15 cellular contexts compared by ENCODE assay signal in the genomic region with DNA sequence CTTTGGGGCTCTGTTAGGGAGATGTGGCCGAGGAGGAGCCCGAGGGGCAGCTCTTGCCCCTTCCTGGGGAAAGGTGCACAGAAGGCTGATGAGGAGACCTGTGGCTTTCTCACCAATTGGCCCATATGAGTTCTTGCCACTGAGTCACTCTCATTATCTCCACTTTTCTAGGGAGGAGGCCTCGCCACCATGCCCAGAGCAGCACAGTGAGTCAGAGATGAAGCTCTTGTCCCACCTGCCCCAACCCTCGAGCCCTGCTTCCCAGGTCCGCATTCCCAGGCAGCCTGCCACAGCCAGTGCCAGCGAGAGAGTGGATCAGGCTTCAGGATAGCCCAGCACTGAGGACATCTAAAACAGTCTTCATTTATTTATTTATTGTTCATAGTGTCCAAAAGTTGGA. TPM values are rescaled to one million over a fixed set of nuclear protein-coding genes. Genes with fewer than 3 reads are reported as not detected.
DNase-seq lines count a peak whose midpoint lies in the region; ATAC-seq, FAIRE-seq and TF ChIP-seq lines count a peak whose summit lies in the region.
"Had no signal": no experiment of that assay in that cellular context is flagged by ENCODE, and none has a peak within 500 bp of the region (broad histone marks: within the 10 kb centered on the region; RNA-seq: fewer than 3 reads in every experiment).

No MANE protein-coding gene starts in this region.

- H3K4me1 ChIP-seq in osteoblast (ENCODE audit: insufficient read depth, low read length): peaks cover 46% of the 10 kb centered on the region

- H3K27me3 Mint-ChIP-seq in stimulated activated memory B cell treated with anti-CD40 and anti-IgM and Interleukin-4, amounts not matched to agents 10 μg/mL and 1 μg/mL and 100 μg/mL, for 72 hours: peaks cover 31% of the 10 kb centered on the region

- H3K9me3 ChIP-seq in osteoblast (ENCODE audit: low read depth, low read length): no peaks in the 10 kb centered on the region

- no peaks in the 10 kb centered on the region for H4K20me1 ChIP-seq in osteoblast (ENCODE audit: insufficient read depth, low read length)

- H3K4me2 ChIP-seq in osteoblast (ENCODE audit: insufficient read depth, low read length): no peak overlapping the region

- no peak for TF ChIP-seq CTCF in bronchial epithelial cell (IDR thresholded peaks at IDR 0.05; ENCODE audit: insufficient read depth, low read length, severe bottlenecking)
- no peak for TF ChIP-seq CTCF in osteoblast (IDR thresholded peaks at IDR 0.05; ENCODE audit: extremely low read depth, low read depth, low read length)
- TF ChIP-seq CTCF in coronary artery (IDR thresholded peaks at IDR 0.05): no peak

- peaks cover 4% of the 10 kb centered on the region for H3K4me1 Mint-ChIP-seq in stimulated activated memory B cell treated with anti-CD40 and anti-IgM and Interleukin-4, amounts not matched to agents 10 μg/mL and 1 μg/mL and 100 μg/mL, for 72 hours

- H3K9me3 Mint-ChIP-seq in stimulated activated memory B cell treated with anti-CD40 and anti-IgM and Interleukin-4, amounts not matched to agents 10 μg/mL and 1 μg/mL and 100 μg/mL, for 72 hours: no peaks in the 10 kb centered on the region

- H3K4me3 ChIP-seq in bronchial epithelial cell (ENCODE audit: low read depth, low read length) (no peak overlapping the region), osteoblast (ENCODE audit: insufficient read depth, low read length) (no peak overlapping the region), coronary artery (no peak overlapping the region)

- no peaks in the 10 kb centered on the region for H3K79me2 ChIP-seq in osteoblast (ENCODE audit: insufficient read depth, low read length)

- DNase-seq in ACHN (peak; percentile 74), LHCN-M2 (ENCODE audit: low read depth) (peak; percentile 64), bronchial epithelial cell (ENCODE audit: low read depth) (peak; percentile 85), osteoblast (ENCODE audit: insufficient read length, low spot score, missing footprints) (peak; percentile 92), CD1c-positive myeloid dendritic cell (ENCODE audit: extremely low spot score) (no peak), NOMO-1 treated with dmso at 0.1 percent for 144 hours (lab: John Stamatoyannopoulos, UW; ENCODE audit: unreplicated experiment) (no peak), coronary artery (ENCODE audit: low spot score) (no peak)
- DNase-seq: activated T-cell treated with anti-CD3 and anti-CD28 coated beads, Interleukin-2, amount 50 U/mL, for 1 hour; hypothalamus; Karpas-422; NCI-H187 treated with DMSO at 0.1 percent for 48 hours; small intestine had no signal

- no peaks in the 10 kb centered on the region for H3K36me3 ChIP-seq in bronchial epithelial cell (ENCODE audit: control insufficient read depth, insufficient read depth, low read length)
- H3K36me3 ChIP-seq in osteoblast (ENCODE audit: insufficient read depth, low read length): no peaks in the 10 kb centered on the region

- FAIRE-seq in bronchial epithelial cell (lab: Jason Lieb, UNC): no peak
- FAIRE-seq: colon, D721Med, small intestine had no signal

- H2AFZ ChIP-seq in osteoblast (ENCODE audit: low read length): no peak overlapping the region

- H3K4me3 Mint-ChIP-seq in stimulated activated memory B cell treated with anti-CD40 and anti-IgM and Interleukin-4, amounts not matched to agents 10 μg/mL and 1 μg/mL and 100 μg/mL, for 72 hours: no peak overlapping the region

- H3K27ac ChIP-seq in osteoblast (ENCODE audit: low read depth, low read length): no peak overlapping the region
- H3K27ac ChIP-seq in coronary artery: no peak overlapping the region

- H3K27ac Mint-ChIP-seq in stimulated activated memory B cell treated with anti-CD40 and anti-IgM and Interleukin-4, amounts not matched to agents 10 μg/mL and 1 μg/mL and 100 μg/mL, for 72 hours: no peak overlapping the region

- ATAC-seq in stimulated activated memory B cell treated with anti-CD40 and anti-IgM and Interleukin-4, amounts not matched to agents 10 μg/mL and 1 μg/mL and 100 μg/mL, for 72 hours: no peak

- H3K27me3 ChIP-seq in bronchial epithelial cell (ENCODE audit: control insufficient read depth, insufficient read depth, low read length) (no peaks in the 10 kb centered on the region), osteoblast (ENCODE audit: insufficient read depth, low read length) (no peaks in the 10 kb centered on the region)

- in situ Hi-C loops in ACHN (cut with HindIII; ENCODE audit: low pct_ligation_motif_present, low pct_unique_long_range_greater_than_20kb, low sequenced_read_pairs): no loop called here

- H3K36me3 Mint-ChIP-seq in stimulated activated memory B cell treated with anti-CD40 and anti-IgM and Interleukin-4, amounts not matched to agents 10 μg/mL and 1 μg/mL and 100 μg/mL, for 72 hours: no peaks in the 10 kb centered on the region

RNA-seq across cellular contexts. Expression of a gene that starts 53.5 kb away (rescaled TPM):
- total RNA-seq in LHCN-M2 (2014; rRNA removed) (72.0 and 82.3 TPM in 2 replicates), bronchial epithelial cell (54.2 and 89.9 TPM in 2 replicates), osteoblast (205 and 300 TPM in 2 replicates)
- 79.6 TPM for polyA plus RNA-seq in LHCN-M2 (2012)

Comparison
In these comparisons a context has a peak if more than half of its experiments do, and no peak if none do; other contexts are left out.
1. DNase-seq: peak in ACHN (single experiment), LHCN-M2 (single experiment), bronchial epithelial cell (single experiment) and osteoblast (single experiment); none in CD1c-positive myeloid dendritic cell (single experiment), NOMO-1 treated with dmso at 0.1 percent for 144 hours (single experiment) and coronary artery (single experiment).